ENCODE assay signal across 14 cellular contexts in genomic region chr4:82706349-82707000, GRCh38.
DNase-seq lines count a peak whose midpoint lies in the region; FAIRE-seq and TF ChIP-seq lines count a peak whose summit lies in the region.
"Had no signal": no experiment of that assay in that cellular context is flagged by ENCODE, and none has a peak within 500 bp of the region (broad histone marks: within the 10 kb centered on the region; RNA-seq: fewer than 3 reads in every experiment).

No MANE protein-coding gene starts in this region.

- BruUV-seq in mammary epithelial cell (replicated peaks; lab: Mats Ljungman, UMichigan): no TSS peak

- CTCF ChIA-PET in mammary epithelial cell (lab: Charles Lee; ENCODE audit: low non-redundant PET): no interaction called here

- no peak for TF ChIP-seq CTCF in mammary epithelial cell (conservative IDR thresholded peaks at IDR 0.05 in 1 of 2, IDR thresholded peaks at IDR 0.05 in 1 of 2; ENCODE audit: extremely low read depth in 1 of 2, insufficient read depth in 1 of 2, low read depth in 1 of 2, low read length in 2 of 2)

- in situ Hi-C loops in GM23248 (cut with MboI): no loop called here
- in situ Hi-C loops in mammary epithelial cell (cut with MboI; ENCODE audit: low sequenced_read_pairs in 2 of 2): no loop called here

- H2AFZ ChIP-seq in GM23248: no peak overlapping the region
- H2AFZ ChIP-seq in mammary epithelial cell (ENCODE audit: low read depth, low read length): no peak overlapping the region

- H3K36me3 ChIP-seq in GM23248 (ENCODE audit: low read depth) (no peaks in the 10 kb centered on the region), mammary epithelial cell (ENCODE audit: insufficient read depth, low read length) (no peaks in the 10 kb centered on the region)

- peak; percentile 36 for DNase-seq in GM23248
- DNase-seq in mammary epithelial cell: peak; percentile 67
- DNase-seq in globus pallidus (ENCODE audit: low spot score): peak; percentile 47
- DNase-seq in putamen (ENCODE audit: low spot score): peak; percentile 27
- no peak for DNase-seq in AML-193 (lab: John Stamatoyannopoulos, UW)
- no peak for DNase-seq in NCI-H2107 treated with DMSO at 0.1 percent for 48 hours (lab: John Stamatoyannopoulos, UW; ENCODE audit: unreplicated experiment)
- no peak for DNase-seq in GM19239 (ENCODE audit: insufficient read length, low spot score)
- DNase-seq in AG08396 (ENCODE audit: low spot score): no peak
- DNase-seq: activated CD8-positive, alpha-beta T cell treated with anti-CD3 and anti-CD28 coated beads, Interleukin-2, amount 10 ng/mL, durations not matched to agents 7 days and 5 days; H7; NCI-H1105 treated with DMSO at 0.1 percent for 48 hours; stimulated activated naive B cell treated with anti-CD40 and anti-IgM and Interleukin-4, amounts not matched to agents 10 μg/mL and 1 μg/mL and 100 μg/mL, for 72 hours had no signal

- peaks cover 37% of the 10 kb centered on the region for H3K79me2 ChIP-seq in GM23248 (ENCODE audit: insufficient read depth)
- H3K79me2 ChIP-seq in mammary epithelial cell (ENCODE audit: insufficient read depth, low read length): peaks cover 15% of the 10 kb centered on the region

- H3K4me3 ChIP-seq in GM23248 (no peak overlapping the region), mammary epithelial cell (replicated peaks in 1 of 3; ENCODE audit: insufficient read depth in 1 of 3, low read depth in 2 of 3, low read length in 3 of 3) (no peak overlapping the region)
- H3K4me3 ChIP-seq: SK-N-MC, skin epidermis had no signal

- H3K9me3 ChIP-seq in GM23248 (ENCODE audit: low read depth) (no peaks in the 10 kb centered on the region), mammary epithelial cell (replicated peaks; ENCODE audit: insufficient read depth, low read length) (no peaks in the 10 kb centered on the region)

- H3K9me2 ChIP-seq in GM23248 (ENCODE audit: insufficient read depth): no peaks in the 10 kb centered on the region

- H3K27ac ChIP-seq in GM23248 (no peak overlapping the region), mammary epithelial cell (ENCODE audit: insufficient read depth, low read depth, low read length) (no peak overlapping the region)
- H3K27ac ChIP-seq: SK-N-MC, skin epidermis had no signal

- H3K9ac ChIP-seq in GM23248 (no peak overlapping the region), mammary epithelial cell (ENCODE audit: insufficient read depth, low read length) (no peak overlapping the region)

- intact Hi-C loops in mammary epithelial cell (cut with micrococcal nuclease): no loop called here

- H3K4me1 ChIP-seq in GM23248 (ENCODE audit: insufficient read depth) (0 out of 2 replicates have a peak, but pooled peaks cover 12% of the 10 kb centered on the region), mammary epithelial cell (ENCODE audit: insufficient read depth, low read length) (no peaks in the 10 kb centered on the region)

- dilution Hi-C loops in mammary epithelial cell (cut with HindIII; ENCODE audit: low sequenced_read_pairs): no loop called here

- H3K27me3 ChIP-seq in GM23248 (replicated peaks; ENCODE audit: insufficient read depth) (no peaks in the 10 kb centered on the region), mammary epithelial cell (ENCODE audit: insufficient read depth, low read length) (no peaks in the 10 kb centered on the region)

- WGBS in GM23248 (ENCODE audit: low coverage in 1 of 2, low lambda C conversion rate in 2 of 2, missing lambda C conversion rate in 2 of 2), 2 experiments: 89 to 97% methylated on average over 3 of the region's 3 CpGs
- 87% methylated on average over 3 of the region's 3 CpGs for WGBS in mammary epithelial cell (ENCODE audit: low coverage, missing lambda C conversion rate)

- H3K4me2 ChIP-seq in GM23248 (ENCODE audit: unreplicated experiment) (no peak overlapping the region), mammary epithelial cell (ENCODE audit: insufficient read depth, low read depth, low read length) (no peak overlapping the region)

- peaks cover 12% of the 10 kb centered on the region; the same call in 1 of the 2 replicates for H3F3A ChIP-seq in GM23248 (ENCODE audit: insufficient read depth)

- 0 out of 2 replicates have a peak, but pooled peaks cover 4% of the 10 kb centered on the region for H4K20me1 ChIP-seq in GM23248 (ENCODE audit: insufficient read depth)
- H4K20me1 ChIP-seq in mammary epithelial cell (ENCODE audit: insufficient read depth, low read length): no peaks in the 10 kb centered on the region

- no peak for FAIRE-seq in GM19239 (lab: Jason Lieb, UNC)

Comparison
In these comparisons a context has a peak if more than half of its experiments do, and no peak if none do; other contexts are left out.
1. DNase-seq: peak in GM23248 (single experiment), mammary epithelial cell (single experiment), globus pallidus (single experiment) and putamen (single experiment); none in AML-193 (0 of 2), NCI-H2107 treated with DMSO at 0.1 percent for 48 hours (single experiment), GM19239 (single experiment) and AG08396 (single experiment).